1 cellular context compared by ENCODE assay signal in the genomic region with DNA sequence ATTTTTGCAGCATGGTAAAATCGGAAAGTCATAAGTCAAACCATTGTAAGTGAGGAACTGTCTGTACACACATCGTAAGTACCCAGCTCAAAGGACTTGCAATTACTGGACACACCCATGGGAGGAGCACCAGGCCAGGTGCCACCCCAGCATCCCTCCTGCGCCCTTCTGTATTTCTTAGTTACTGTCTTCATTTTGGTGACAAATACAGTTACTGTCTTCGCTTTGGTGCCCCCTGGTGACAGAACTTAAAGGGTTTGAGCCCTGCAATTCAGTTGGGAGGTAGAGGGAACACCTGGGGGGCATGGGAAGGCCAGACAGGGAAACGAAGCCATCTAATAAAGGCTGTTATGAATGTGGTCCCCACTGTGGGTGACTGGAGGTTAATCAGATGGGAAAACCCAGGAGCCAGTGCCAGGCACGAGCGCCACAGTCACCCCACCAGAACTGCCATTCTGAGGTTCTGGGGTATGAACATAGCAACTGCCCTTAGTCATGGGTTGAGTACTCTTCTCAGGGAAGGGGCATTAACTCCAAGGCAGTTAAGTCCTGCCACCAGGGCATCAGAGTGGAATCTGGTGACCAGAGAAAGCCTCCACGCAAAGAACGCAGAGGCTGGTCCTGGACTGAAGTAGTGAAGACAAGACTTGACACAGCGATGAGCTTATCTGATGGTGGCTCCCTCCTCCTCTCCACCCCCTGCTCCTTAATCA.
TF ChIP-seq lines count a peak whose summit lies in the region.

No MANE protein-coding gene starts in this region.

TF ChIP-seq in GM23338, 12 proteins besides CTCF, POLR2A, EP300 and RAD21 (continued from another document):
- TF ChIP-seq, protein P1, sequence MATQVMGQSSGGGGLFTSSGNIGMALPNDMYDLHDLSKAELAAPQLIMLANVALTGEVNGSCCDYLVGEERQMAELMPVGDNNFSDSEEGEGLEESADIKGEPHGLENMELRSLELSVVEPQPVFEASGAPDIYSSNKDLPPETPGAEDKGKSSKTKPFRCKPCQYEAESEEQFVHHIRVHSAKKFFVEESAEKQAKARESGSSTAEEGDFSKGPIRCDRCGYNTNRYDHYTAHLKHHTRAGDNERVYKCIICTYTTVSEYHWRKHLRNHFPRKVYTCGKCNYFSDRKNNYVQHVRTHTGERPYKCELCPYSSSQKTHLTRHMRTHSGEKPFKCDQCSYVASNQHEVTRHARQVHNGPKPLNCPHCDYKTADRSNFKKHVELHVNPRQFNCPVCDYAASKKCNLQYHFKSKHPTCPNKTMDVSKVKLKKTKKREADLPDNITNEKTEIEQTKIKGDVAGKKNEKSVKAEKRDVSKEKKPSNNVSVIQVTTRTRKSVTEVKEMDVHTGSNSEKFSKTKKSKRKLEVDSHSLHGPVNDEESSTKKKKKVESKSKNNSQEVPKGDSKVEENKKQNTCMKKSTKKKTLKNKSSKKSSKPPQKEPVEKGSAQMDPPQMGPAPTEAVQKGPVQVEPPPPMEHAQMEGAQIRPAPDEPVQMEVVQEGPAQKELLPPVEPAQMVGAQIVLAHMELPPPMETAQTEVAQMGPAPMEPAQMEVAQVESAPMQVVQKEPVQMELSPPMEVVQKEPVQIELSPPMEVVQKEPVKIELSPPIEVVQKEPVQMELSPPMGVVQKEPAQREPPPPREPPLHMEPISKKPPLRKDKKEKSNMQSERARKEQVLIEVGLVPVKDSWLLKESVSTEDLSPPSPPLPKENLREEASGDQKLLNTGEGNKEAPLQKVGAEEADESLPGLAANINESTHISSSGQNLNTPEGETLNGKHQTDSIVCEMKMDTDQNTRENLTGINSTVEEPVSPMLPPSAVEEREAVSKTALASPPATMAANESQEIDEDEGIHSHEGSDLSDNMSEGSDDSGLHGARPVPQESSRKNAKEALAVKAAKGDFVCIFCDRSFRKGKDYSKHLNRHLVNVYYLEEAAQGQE (IDR thresholded peaks at IDR 0.05; ENCODE audit: unreplicated experiment), result no peak
- no peak for TF ChIP-seq STAT1 (IDR thresholded peaks at IDR 0.05; ENCODE audit: unreplicated experiment)
- TF ChIP-seq CREB1 (CRISPR knock-in tag; IDR thresholded peaks at IDR 0.05; ENCODE audit: low read depth), result no peak
- TF ChIP-seq ZNF114 (CRISPR knock-in tag; IDR thresholded peaks at IDR 0.05), result no peak
- no peak for TF ChIP-seq ZNF331 (CRISPR knock-in tag; IDR thresholded peaks at IDR 0.05; ENCODE audit: low read depth)
- TF ChIP-seq POLR2AphosphoS5 (IDR thresholded peaks at IDR 0.05; ENCODE audit: low read depth), result no peak
- TF ChIP-seq NANOG (IDR thresholded peaks at IDR 0.05; ENCODE audit: borderline replicate concordance), result no peak
- no peak for TF ChIP-seq JUNB (IDR thresholded peaks at IDR 0.05; ENCODE audit: unreplicated experiment)
- TF ChIP-seq EZH2 (IDR thresholded peaks at IDR 0.05; ENCODE audit: low read depth, unreplicated experiment), result no peak
